ENCODE assay signal across 15 cellular contexts in genomic region chr4:100166297-100167034, GRCh38.
"Had no signal": no experiment of that assay in that cellular context is flagged by ENCODE, and none has a peak within 500 bp of the region (broad histone marks: within the 10 kb centered on the region; RNA-seq: fewer than 3 reads in every experiment).

No MANE protein-coding gene starts in this region.

- H3K36me3 Mint-ChIP-seq: activated CD4-positive, alpha-beta memory T cell treated with anti-CD3 and anti-CD28 coated beads for 36 hours had no signal

- H3K4me1 Mint-ChIP-seq: activated T-helper 17 cell treated with anti-CD3 and anti-CD28 coated beads, Interleukin-2, amount 50 U/mL, for 72 hours; central memory CD8-positive, alpha-beta T cell had no signal

- H3K4me3 Mint-ChIP-seq: activated CD4-positive, alpha-beta memory T cell treated with anti-CD3 and anti-CD28 coated beads for 36 hours; activated T-helper 17 cell treated with anti-CD3 and anti-CD28 coated beads, Interleukin-2, amount 50 U/mL, for 72 hours; central memory CD8-positive, alpha-beta T cell; neural crest cell had no signal

- H3K27ac Mint-ChIP-seq: activated CD4-positive, alpha-beta memory T cell treated with anti-CD3 and anti-CD28 coated beads for 36 hours; activated T-helper 17 cell treated with anti-CD3 and anti-CD28 coated beads, Interleukin-2, amount 50 U/mL, for 72 hours had no signal

- H3K9me3 ChIP-seq: adrenal gland, pancreas had no signal

- ATAC-seq: body of pancreas, pancreas had no signal

- H3K4me1 ChIP-seq: adrenal gland, body of pancreas, left ventricle myocardium inferior, pancreas had no signal

- H3K27ac ChIP-seq: adrenal gland, body of pancreas, left ventricle myocardium inferior, pancreas had no signal

- H3K4me3 ChIP-seq: adrenal gland, body of pancreas, left ventricle myocardium inferior, pancreas had no signal

- DNase-seq: activated CD4-positive, alpha-beta memory T cell treated with anti-CD3 and anti-CD28 coated beads for 36 hours; activated CD4-positive, alpha-beta T cell treated with anti-CD3 and anti-CD28 coated beads for 1 hour; activated naive CD4-positive, alpha-beta T cell treated with anti-CD3 and anti-CD28 coated beads, Interleukin-2, amount 50 U/mL, for 16 hours; adrenal gland; body of pancreas; cortex of kidney; effector CD8-positive, alpha-beta T cell; left ventricle myocardium inferior; mesendoderm; pancreas; stimulated activated CD4-positive, alpha-beta T cell treated with anti-CD3 and anti-CD28 coated beads, Interleukin-4, amount 100 ng/mL, for 24 hours; T-helper 9 cell had no signal

- H3K9me3 Mint-ChIP-seq: activated T-helper 17 cell treated with anti-CD3 and anti-CD28 coated beads, Interleukin-2, amount 50 U/mL, for 72 hours; central memory CD8-positive, alpha-beta T cell had no signal

- H3K36me3 ChIP-seq: adrenal gland, left ventricle myocardium inferior, pancreas had no signal

- H3K27me3 Mint-ChIP-seq: activated CD4-positive, alpha-beta memory T cell treated with anti-CD3 and anti-CD28 coated beads for 36 hours; activated T-helper 17 cell treated with anti-CD3 and anti-CD28 coated beads, Interleukin-2, amount 50 U/mL, for 72 hours; central memory CD8-positive, alpha-beta T cell had no signal

- H3K27me3 ChIP-seq: adrenal gland, body of pancreas, pancreas had no signal
